ENCODE assay signal across 22 cellular contexts in genomic region chr19:8368136-8368535, GRCh38. TPM values are rescaled to one million over a fixed set of nuclear protein-coding genes. Genes with fewer than 3 reads are reported as not detected.
A peak's percentile ranks its signal among the peaks of the same experiment; 100 is the strongest.
DNase-seq lines count a peak whose midpoint lies in the region; ATAC-seq and TF ChIP-seq lines count a peak whose summit lies in the region.
"Had no signal": no experiment of that assay in that cellular context is flagged by ENCODE, and none has a peak within 500 bp of the region (broad histone marks: within the 10 kb centered on the region; RNA-seq: fewer than 3 reads in every experiment).

No MANE protein-coding gene starts in this region.

- no peaks in the 10 kb centered on the region for H3K9me2 ChIP-seq in hepatocyte (replicated peaks; ENCODE audit: insufficient read depth)

- H3K9me3 Mint-ChIP-seq in activated CD4-positive, alpha-beta T cell treated with anti-CD3 and anti-CD28 coated beads for 36 hours (ENCODE audit: low read depth), result no peaks in the 10 kb centered on the region
- H3K9me3 Mint-ChIP-seq: CD4-positive, alpha-beta T cell had no signal

- no peak overlapping the region for H3K27ac Mint-ChIP-seq in activated CD4-positive, alpha-beta T cell treated with anti-CD3 and anti-CD28 coated beads for 36 hours
- H3K27ac Mint-ChIP-seq: CD4-positive, alpha-beta T cell had no signal

- peaks cover 38% of the 10 kb centered on the region for H3K27me3 Mint-ChIP-seq in activated CD4-positive, alpha-beta T cell treated with anti-CD3 and anti-CD28 coated beads for 36 hours

- peak overlapping the region; percentile 70 for H3K4me2 ChIP-seq in hepatocyte

- H3K27me3 ChIP-seq in H7 (ENCODE audit: control insufficient read depth, insufficient read depth, low read length), result peaks cover 9% of the 10 kb centered on the region
- peaks cover 5% of the 10 kb centered on the region for H3K27me3 ChIP-seq in hepatocyte
- H3K27me3 ChIP-seq in sigmoid colon, result peaks cover 0 to 8% (median 0%) of the 10 kb centered on the region in 3 donors
- H3K27me3 ChIP-seq: right atrium auricular region, vagina had no signal

- intact Hi-C loops in sigmoid colon (cut with DNase I), result loop anchor here (10.0 kb wide), 1 partner anchor 443 kb away; the partner anchor contains the start of genes CTXN1 and SNAPC2
- intact Hi-C loops in activated CD4-positive, alpha-beta T cell treated with anti-CD3 and anti-CD28 coated beads for 36 hours (cut with DNase I, micrococcal nuclease), result no loop called here

- CTCF ChIA-PET in activated CD4-positive, alpha-beta T cell treated with anti-CD3 and anti-CD28 coated beads for 36 hours (lab: Charles Lee), result no interaction called here

- H3K4me3 ChIP-seq in H7 (ENCODE audit: insufficient read depth, low read depth, low read length) (no peak overlapping the region), SK-N-MC (peak overlapping the region; percentile 69), hepatocyte (no peak overlapping the region), sigmoid colon (no peak overlapping the region)

- H3K4me3 Mint-ChIP-seq in activated CD4-positive, alpha-beta T cell treated with anti-CD3 and anti-CD28 coated beads for 36 hours, result no peak overlapping the region
- H3K4me3 Mint-ChIP-seq: CD4-positive, alpha-beta T cell had no signal

- TF ChIP-seq EP300 in sigmoid colon (IDR thresholded peaks at IDR 0.05), result no peak

- peaks cover 4% of the 10 kb centered on the region; the same call in 1 of the 2 replicates for H3K36me3 ChIP-seq in H7 (replicated peaks; ENCODE audit: control insufficient read depth, insufficient read depth, low read length)
- no peaks in the 10 kb centered on the region; the same call in 1 of the 2 replicates for H3K36me3 ChIP-seq in SK-N-MC (ENCODE audit: insufficient read depth, low read length)
- H3K36me3 ChIP-seq in hepatocyte (replicated peaks; ENCODE audit: insufficient read depth, low read depth), result no peaks in the 10 kb centered on the region
- peaks cover 0 to 15% (median 6%) of the 10 kb centered on the region in 4 donors for H3K36me3 ChIP-seq in sigmoid colon
- H3K36me3 ChIP-seq: WERI-Rb-1 had no signal

- TF ChIP-seq CTCF in hepatocyte (IDR thresholded peaks at IDR 0.05; ENCODE audit: poor library complexity), result no peak
- no peak for TF ChIP-seq CTCF in sigmoid colon (IDR thresholded peaks at IDR 0.05)

- H3K4me1 ChIP-seq in hepatocyte (ENCODE audit: insufficient read depth) (peaks cover 21% of the 10 kb centered on the region), sigmoid colon (peaks cover 0 to 59% (median 47%) of the 10 kb centered on the region in 4 donors)

- no peak overlapping the region for H3K9ac ChIP-seq in SK-N-MC (ENCODE audit: insufficient read length)

- no peak overlapping the region for H2AFZ ChIP-seq in hepatocyte
- H2AFZ ChIP-seq: GM23338 had no signal

- TF ChIP-seq POLR2A in sigmoid colon (IDR thresholded peaks at IDR 0.05), result no peak

- no peaks in the 10 kb centered on the region for H4K20me1 ChIP-seq in hepatocyte (ENCODE audit: insufficient read depth, poor library complexity, severe bottlenecking)

- ATAC-seq in activated CD4-positive, alpha-beta T cell treated with anti-CD3 and anti-CD28 coated beads for 36 hours, result no peak

- H3K9me3 ChIP-seq in SK-N-MC (ENCODE audit: low read depth, low read length) (no peaks in the 10 kb centered on the region), hepatocyte (ENCODE audit: low read depth) (no peaks in the 10 kb centered on the region), sigmoid colon (no peaks in the 10 kb centered on the region)
- H3K9me3 ChIP-seq: esophagus muscularis mucosa, right atrium auricular region, vagina had no signal

- no peak overlapping the region for H3K27ac ChIP-seq in SK-N-MC
- H3K27ac ChIP-seq in hepatocyte, result peak overlapping the region; percentile 48
- peak overlapping the region in 3 of 4 donors; percentile 76 to 90 (median 81) for H3K27ac ChIP-seq in sigmoid colon
- H3K27ac ChIP-seq: WERI-Rb-1 had no signal

- WGBS in hepatocyte (ENCODE audit: low lambda C conversion rate, missing lambda C conversion rate), result 94% methylated on average over 8 of the region's 8 CpGs
- WGBS in sigmoid colon, 2 donors, result 95 to 96% methylated on average over 8 of the region's 8 CpGs

- H3K4me1 Mint-ChIP-seq in activated CD4-positive, alpha-beta T cell treated with anti-CD3 and anti-CD28 coated beads for 36 hours, result peaks cover 14% of the 10 kb centered on the region

- H3K79me2 ChIP-seq in hepatocyte, result peaks cover 3% of the 10 kb centered on the region

- H3K36me3 Mint-ChIP-seq in activated CD4-positive, alpha-beta T cell treated with anti-CD3 and anti-CD28 coated beads for 36 hours (ENCODE audit: low read depth), result peaks cover 2% of the 10 kb centered on the region

- peak; percentile 24 for DNase-seq in H7
- no peak for DNase-seq in SK-N-MC (ENCODE audit: low read depth, low spot score)
- DNase-seq in hepatocyte (ENCODE audit: low spot score), result no peak
- DNase-seq in sigmoid colon, result no peak
- DNase-seq in A172 (ENCODE audit: low spot score), result no peak
- no peak for DNase-seq in stimulated activated CD4-positive, alpha-beta T cell treated with anti-CD3 and anti-CD28 coated beads, Interleukin-15, amount 100 ng/mL, for 24 hours
- DNase-seq in activated CD4-positive, alpha-beta T cell treated with anti-CD3 and anti-CD28 coated beads for 36 hours, result no peak
- DNase-seq: activated CD4-positive, alpha-beta T cell treated with anti-CD3 and anti-CD28 coated beads, Interleukin-2, amount 50 U/mL, for 48 hours; activated naive CD4-positive, alpha-beta T cell; activated T-cell treated with anti-CD3 and anti-CD28 coated beads for 4 hours; CD4-positive, alpha-beta T cell; effector CD8-positive, alpha-beta T cell; NCI-H1105; NCI-H2029; NCI-H345; SHP77 treated with DMSO at 0.1 percent for 48 hours had no signal

- POLR2A ChIA-PET in activated CD4-positive, alpha-beta T cell treated with anti-CD3 and anti-CD28 coated beads for 36 hours (lab: Charles Lee), result interaction anchor here (0.5 kb wide), 1 partner anchor 80 kb away, joined by 3 read pairs; no protein-coding TSS in a partner anchor

RNA-seq across cellular contexts. Expression of gene ANGPTL4, which starts 4.2 kb away (rescaled TPM):
- 13.2 and 17.1 TPM in 2 replicates for total RNA-seq in H7 (2014; rRNA removed; shearing (Covaris generic))
- 12.0 and 14.7 TPM in 2 replicates for total RNA-seq in hepatocyte
- polyA plus RNA-seq in hepatocyte, result 23.4 and 26.3 TPM in 2 replicates
- total RNA-seq in sigmoid colon, result 10 to 100 TPM in 3 of 4 donors, 1 to 10 TPM in 1; 7.1 to 31.6 (median 24.0) TPM
- polyA plus RNA-seq in sigmoid colon, result 10 to 100 TPM in 1 of 3 donors, 1 to 10 TPM in 2; 2.3 to 10.3 (median 2.4) TPM
- total RNA-seq in A172 (2014; rRNA removed; shearing (Covaris generic)), result not detected in 2 replicates
- 1 to 10 TPM; 7.4 to 7.9 TPM for total RNA-seq in activated CD4-positive, alpha-beta T cell treated with anti-CD3 and anti-CD28 coated beads for 36 hours
- total RNA-seq: CD4-positive, alpha-beta T cell; myocyte had no signal

RNA-seq across cellular contexts. Expression of gene RAB11B, which starts 22.0 kb away (rescaled TPM):
- total RNA-seq in H7 (2014; rRNA removed; shearing (Covaris generic)), result 16.9 and 31.4 TPM in 2 replicates
- 30.9 and 47.1 TPM in 2 replicates for total RNA-seq in hepatocyte
- 174 and 216 TPM in 2 replicates for polyA plus RNA-seq in hepatocyte
- total RNA-seq in sigmoid colon, result 10 to 100 TPM; 17.5 to 42.1 (median 28.7) TPM
- 100 to 1,000 TPM in 1 of 3 donors, 10 to 100 TPM in 2; 67.0 to 103 (median 82.9) TPM for polyA plus RNA-seq in sigmoid colon
- total RNA-seq in A172 (2014; rRNA removed; shearing (Covaris generic)), result 3.1 and 8.0 TPM in 2 replicates
- total RNA-seq in activated CD4-positive, alpha-beta T cell treated with anti-CD3 and anti-CD28 coated beads for 36 hours, result 10 to 100 TPM; 74.3 to 93.4 TPM

RNA-seq across cellular contexts. Expression of gene KANK3, which starts 25.1 kb away (rescaled TPM):
- total RNA-seq in H7 (2014; rRNA removed; shearing (Covaris generic)), result 1.2 and 7.3 TPM in 2 replicates
- total RNA-seq in hepatocyte (0.56 and 3.2 TPM in 2 replicates), sigmoid colon (1 to 10 TPM; 6.5 to 8.9 (median 8.4) TPM)
- polyA plus RNA-seq in hepatocyte (1.2 TPM in 1 of 2 replicates, not detected in the other), sigmoid colon (1 to 10 TPM in 2 of 3 donors, under 1 TPM in 1; 0.92 to 4.9 (median 3.6) TPM)
- 1.0 and 1.2 TPM in 2 replicates for total RNA-seq in A172 (2014; rRNA removed; shearing (Covaris generic))
- 1 to 10 TPM in 1 of 2 experiments, under 1 TPM in 1; 0.98 to 1.1 TPM for total RNA-seq in activated CD4-positive, alpha-beta T cell treated with anti-CD3 and anti-CD28 coated beads for 36 hours

RNA-seq across cellular contexts. Expression of gene MARCHF2, which starts 45.0 kb away (rescaled TPM):
- 44.4 and 47.8 TPM in 2 replicates for total RNA-seq in H7 (2014; rRNA removed; shearing (Covaris generic))
- 39.0 and 73.5 TPM in 2 replicates for total RNA-seq in hepatocyte
- 32.9 and 38.5 TPM in 2 replicates for polyA plus RNA-seq in hepatocyte
- total RNA-seq in sigmoid colon, result 100 to 1,000 TPM; 283 to 383 (median 303) TPM
- 10 to 100 TPM; 25.8 to 46.2 (median 42.1) TPM for polyA plus RNA-seq in sigmoid colon
- total RNA-seq in A172 (2014; rRNA removed; shearing (Covaris generic)), result 53.3 and 80.8 TPM in 2 replicates
- 10 to 100 TPM in 1 of 2 experiments, 1 to 10 TPM in 1; 9.1 to 10.1 TPM for total RNA-seq in activated CD4-positive, alpha-beta T cell treated with anti-CD3 and anti-CD28 coated beads for 36 hours

RNA-seq across cellular contexts. Expression of gene RPS28, which starts 46.8 kb away (rescaled TPM):
- total RNA-seq in H7 (2014; rRNA removed; shearing (Covaris generic)), result 512 and 545 TPM in 2 replicates
- total RNA-seq in hepatocyte (293 and 312 TPM in 2 replicates), sigmoid colon (100 to 1,000 TPM; 244 to 601 (median 414) TPM)
- polyA plus RNA-seq in hepatocyte (683 and 693 TPM in 2 replicates), sigmoid colon (100 to 1,000 TPM; 574 to 938 (median 657) TPM)
- total RNA-seq in A172 (2014; rRNA removed; shearing (Covaris generic)), result 193 and 479 TPM in 2 replicates
- 1,000 to 10,000 TPM; 1,994 to 2,316 TPM for total RNA-seq in activated CD4-positive, alpha-beta T cell treated with anti-CD3 and anti-CD28 coated beads for 36 hours
